Comparison of ENCODE assay signal across 13 cellular contexts in genomic region chrX:136193771-136194170, GRCh38. TPM values are rescaled to one million over a fixed set of nuclear protein-coding genes. Genes with fewer than 3 reads are reported as not detected.
DNase-seq lines count a peak whose midpoint lies in the region; ATAC-seq, FAIRE-seq and TF ChIP-seq lines count a peak whose summit lies in the region.
"Had no signal": no experiment of that assay in that cellular context is flagged by ENCODE, and none has a peak within 500 bp of the region (broad histone marks: within the 10 kb centered on the region; RNA-seq: fewer than 3 reads in every experiment).

No MANE protein-coding gene starts in this region.

- H3K36me3 ChIP-seq in BLaER1 treated with 17β-estradiol and CSF1 and Interleukin-3, amounts not matched to agents 10 nM and 100 nM, result no peaks in the 10 kb centered on the region
- H3K36me3 ChIP-seq: pancreas had no signal

- no peaks in the 10 kb centered on the region for H4K20me1 ChIP-seq in BLaER1 treated with 17β-estradiol and CSF1 and Interleukin-3, amounts not matched to agents 10 nM and 100 nM

- no peak for FAIRE-seq in HTR-8/SVneo (lab: Jason Lieb, UNC)
- FAIRE-seq: keratinocyte, pancreas had no signal

- intact Hi-C loops in natural killer cell (cut with micrococcal nuclease), result no loop called here

- peaks cover 94 to 100% (median 100%) of the 10 kb centered on the region in 11 experiments for H3K27me3 ChIP-seq in BLaER1 treated with 17β-estradiol and CSF1 and Interleukin-3, amounts not matched to agents 10 nM and 100 nM
- H3K27me3 ChIP-seq: pancreas had no signal

- H3K4me1 ChIP-seq in BLaER1 treated with 17β-estradiol and CSF1 and Interleukin-3, amounts not matched to agents 10 nM and 100 nM, result peaks cover 49 to 95% (median 68%) of the 10 kb centered on the region in 10 experiments
- H3K4me1 ChIP-seq: pancreas had no signal

- H3K27ac Mint-ChIP-seq in IgD-negative memory B cell (no peak overlapping the region), natural killer cell (peak overlapping the region in 1 of 2 donors; percentile 69)
- peak overlapping the region; percentile 92 for H3K27ac Mint-ChIP-seq in activated T-helper 17 cell treated with anti-CD3 and anti-CD28 coated beads, Interleukin-2, amount 50 U/mL, for 72 hours

- H3K9me3 ChIP-seq in BLaER1 treated with 17β-estradiol and CSF1 and Interleukin-3, amounts not matched to agents 10 nM and 100 nM (replicated peaks in 1 of 11), result no peaks in the 10 kb centered on the region
- H3K9me3 ChIP-seq: pancreas had no signal

- H3K36me3 Mint-ChIP-seq in IgD-negative memory B cell, result no peaks in the 10 kb centered on the region
- H3K36me3 Mint-ChIP-seq in activated T-helper 17 cell treated with anti-CD3 and anti-CD28 coated beads, Interleukin-2, amount 50 U/mL, for 72 hours (ENCODE audit: low read depth), result no peaks in the 10 kb centered on the region
- no peaks in the 10 kb centered on the region for H3K36me3 Mint-ChIP-seq in natural killer cell

- H3K4me3 Mint-ChIP-seq in IgD-negative memory B cell, result peak overlapping the region in 3 of 4 donors; percentile 39 to 64 (median 62)
- H3K4me3 Mint-ChIP-seq in activated T-helper 17 cell treated with anti-CD3 and anti-CD28 coated beads, Interleukin-2, amount 50 U/mL, for 72 hours, result peak overlapping the region; percentile 69
- peak overlapping the region; percentile 3 for H3K4me3 Mint-ChIP-seq in natural killer cell

- H3K4me1 Mint-ChIP-seq in IgD-negative memory B cell (peaks cover 8 to 17% (median 10%) of the 10 kb centered on the region in 3 donors), natural killer cell (peaks cover 23 to 24% of the 10 kb centered on the region in 2 donors)
- H3K4me1 Mint-ChIP-seq in activated T-helper 17 cell treated with anti-CD3 and anti-CD28 coated beads, Interleukin-2, amount 50 U/mL, for 72 hours, result peaks cover 30% of the 10 kb centered on the region

- H3K27me3 Mint-ChIP-seq in IgD-negative memory B cell (peaks cover 4% of the 10 kb centered on the region), natural killer cell (ENCODE audit: low read depth in 2 of 2) (peaks cover 4 to 13% of the 10 kb centered on the region in 2 donors)
- H3K27me3 Mint-ChIP-seq in activated T-helper 17 cell treated with anti-CD3 and anti-CD28 coated beads, Interleukin-2, amount 50 U/mL, for 72 hours, result no peaks in the 10 kb centered on the region

- TF ChIP-seq CTCF in natural killer cell (IDR thresholded peaks at IDR 0.05), result no peak

- DNase-seq in natural killer cell, result no peak
- DNase-seq in KG1 (lab: John Stamatoyannopoulos, UW), result no peak
- no peak for DNase-seq in HTR-8/SVneo (ENCODE audit: insufficient read length, low spot score)
- DNase-seq in NCI-H1436 (lab: John Stamatoyannopoulos, UW), result no peak
- DNase-seq: activated CD8-positive, alpha-beta memory T cell treated with anti-CD3 and anti-CD28 coated beads for 24 hours; NCI-H2107; pancreas; RPMI8226 had no signal

- peak overlapping the region in 8 of 11 experiments; percentile 6 to 64 (median 50); a peak in 12 of 22 replicates for H3K9ac ChIP-seq in BLaER1 treated with 17β-estradiol and CSF1 and Interleukin-3, amounts not matched to agents 10 nM and 100 nM

- peak overlapping the region in 10 of 11 experiments; percentile 21 to 77 (median 74); a peak in 17 of 22 replicates for H3K27ac ChIP-seq in BLaER1 treated with 17β-estradiol and CSF1 and Interleukin-3, amounts not matched to agents 10 nM and 100 nM
- H3K27ac ChIP-seq: pancreas had no signal

- H3K9me3 Mint-ChIP-seq in IgD-negative memory B cell (no peaks in the 10 kb centered on the region), natural killer cell (no peaks in the 10 kb centered on the region)
- H3K9me3 Mint-ChIP-seq in activated T-helper 17 cell treated with anti-CD3 and anti-CD28 coated beads, Interleukin-2, amount 50 U/mL, for 72 hours, result no peaks in the 10 kb centered on the region

- H3K4me2 ChIP-seq in BLaER1 treated with 17β-estradiol and CSF1 and Interleukin-3, amounts not matched to agents 10 nM and 100 nM, result peak overlapping the region; percentile 47 to 80 (median 68)

- H3K4me3 ChIP-seq in BLaER1 treated with 17β-estradiol and CSF1 and Interleukin-3, amounts not matched to agents 10 nM and 100 nM, result peak overlapping the region in 7 of 10 experiments; percentile 3 to 49 (median 18); a peak in 9 of 20 replicates
- H3K4me3 ChIP-seq: pancreas had no signal

- ATAC-seq in activated T-helper 17 cell treated with anti-CD3 and anti-CD28 coated beads, Interleukin-2, amount 50 U/mL, for 72 hours (replicated peaks), result peak; percentile 40
- ATAC-seq in natural killer cell, result no peak
- ATAC-seq in HG03439 (IDR thresholded peaks at IDR 0.05; ENCODE audit: unreplicated experiment), result no peak
- ATAC-seq: pancreas had no signal

RNA-seq across cellular contexts. Expression of gene FHL1, which starts 46.4 kb away (rescaled TPM):
- 10.7 TPM for polyA plus RNA-seq in IgD-negative memory B cell
- total RNA-seq in activated T-helper 17 cell treated with anti-CD3 and anti-CD28 coated beads, Interleukin-2, amount 50 U/mL, for 72 hours, result 10 to 100 TPM; 19.0 to 27.5 TPM
- total RNA-seq in natural killer cell, result 1 to 10 TPM; 3.2 to 5.7 (median 3.7) TPM

RNA-seq across cellular contexts. Expression of gene MAP7D3, which starts 57.4 kb away (rescaled TPM):
- 8.7 TPM for polyA plus RNA-seq in IgD-negative memory B cell
- total RNA-seq in activated T-helper 17 cell treated with anti-CD3 and anti-CD28 coated beads, Interleukin-2, amount 50 U/mL, for 72 hours, result 10 to 100 TPM; 13.6 to 18.3 TPM
- 1 to 10 TPM; 5.6 to 6.1 (median 5.7) TPM for total RNA-seq in natural killer cell

Comparison
In these comparisons a context has a peak if more than half of its experiments do, and no peak if none do; other contexts are left out.
1. H3K4me3 Mint-ChIP-seq: peak in every context shown above with its lines; median percentile 69 in activated T-helper 17 cell treated with anti-CD3 and anti-CD28 coated beads, Interleukin-2, amount 50 U/mL, for 72 hours; 62 in IgD-negative memory B cell; 3 in natural killer cell.